ENCODE assay signal across 1 cellular context in the genomic region with DNA sequence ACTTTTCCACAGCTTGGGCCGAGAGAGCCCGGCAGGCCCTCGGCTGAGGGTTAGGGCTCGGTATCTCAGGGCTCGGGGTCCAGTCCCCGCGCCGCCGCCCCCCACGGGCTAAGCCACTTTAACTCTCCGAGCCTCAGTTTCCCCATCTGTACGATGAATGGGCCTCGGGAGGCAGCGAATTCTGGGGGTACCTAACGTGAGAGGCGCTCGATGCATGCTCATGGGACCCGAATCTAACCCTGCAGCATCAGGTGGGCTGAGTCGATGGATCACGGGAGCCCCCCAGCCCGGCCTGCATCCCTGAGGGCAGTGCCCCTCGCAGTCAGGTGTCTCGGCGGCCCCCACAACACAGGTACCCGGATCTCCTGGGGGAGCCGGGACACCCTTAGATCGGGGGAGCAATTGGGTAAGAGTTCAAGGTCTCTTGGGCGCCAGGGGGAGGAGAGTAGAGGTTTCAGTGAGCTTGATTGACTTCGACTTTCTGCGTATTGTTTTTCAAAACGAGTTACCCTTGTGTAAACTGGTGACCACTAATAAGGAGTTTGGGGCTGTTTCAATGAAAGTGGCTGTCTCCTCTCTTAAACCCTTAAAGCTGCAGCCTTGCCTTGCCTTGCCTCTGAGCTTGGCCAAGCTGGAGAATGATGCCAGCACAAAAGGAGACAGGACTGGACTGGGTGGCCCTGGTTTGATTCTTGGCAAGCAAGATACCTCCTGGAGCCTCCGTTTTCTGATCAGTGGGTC.
TF ChIP-seq lines count a peak whose summit lies in the region.

No MANE protein-coding gene starts in this region.

TF ChIP-seq in HepG2, 621 proteins besides CTCF, POLR2A, EP300 and RAD21 (continued from another document and continues in another):
- TF ChIP-seq, protein P1, sequence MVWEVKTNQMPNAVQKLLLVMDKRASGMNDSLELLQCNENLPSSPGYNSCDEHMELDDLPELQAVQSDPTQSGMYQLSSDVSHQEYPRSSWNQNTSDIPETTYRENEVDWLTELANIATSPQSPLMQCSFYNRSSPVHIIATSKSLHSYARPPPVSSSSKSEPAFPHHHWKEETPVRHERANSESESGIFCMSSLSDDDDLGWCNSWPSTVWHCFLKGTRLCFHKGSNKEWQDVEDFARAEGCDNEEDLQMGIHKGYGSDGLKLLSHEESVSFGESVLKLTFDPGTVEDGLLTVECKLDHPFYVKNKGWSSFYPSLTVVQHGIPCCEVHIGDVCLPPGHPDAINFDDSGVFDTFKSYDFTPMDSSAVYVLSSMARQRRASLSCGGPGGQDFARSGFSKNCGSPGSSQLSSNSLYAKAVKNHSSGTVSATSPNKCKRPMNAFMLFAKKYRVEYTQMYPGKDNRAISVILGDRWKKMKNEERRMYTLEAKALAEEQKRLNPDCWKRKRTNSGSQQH (CRISPR knock-in tag; IDR thresholded peaks at IDR 0.05; ENCODE audit: low read depth), result no peak
- TF ChIP-seq, protein P2, sequence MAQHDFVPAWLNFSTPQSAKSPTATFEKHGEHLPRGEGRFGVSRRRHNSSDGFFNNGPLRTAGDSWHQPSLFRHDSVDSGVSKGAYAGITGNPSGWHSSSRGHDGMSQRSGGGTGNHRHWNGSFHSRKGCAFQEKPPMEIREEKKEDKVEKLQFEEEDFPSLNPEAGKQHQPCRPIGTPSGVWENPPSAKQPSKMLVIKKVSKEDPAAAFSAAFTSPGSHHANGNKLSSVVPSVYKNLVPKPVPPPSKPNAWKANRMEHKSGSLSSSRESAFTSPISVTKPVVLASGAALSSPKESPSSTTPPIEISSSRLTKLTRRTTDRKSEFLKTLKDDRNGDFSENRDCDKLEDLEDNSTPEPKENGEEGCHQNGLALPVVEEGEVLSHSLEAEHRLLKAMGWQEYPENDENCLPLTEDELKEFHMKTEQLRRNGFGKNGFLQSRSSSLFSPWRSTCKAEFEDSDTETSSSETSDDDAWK (CRISPR knock-in tag; IDR thresholded peaks at IDR 0.05), result no peak
- TF ChIP-seq ZNF7 (CRISPR knock-in tag; IDR thresholded peaks at IDR 0.05) (no peak), HMGA1 (CRISPR knock-in tag; conservative IDR thresholded peaks at IDR 0.05) (no peak), ZNF598 (CRISPR knock-in tag; IDR thresholded peaks at IDR 0.05; ENCODE audit: borderline replicate concordance) (no peak), SMAD9 (CRISPR knock-in tag; IDR thresholded peaks at IDR 0.05) (no peak), ZNF782 (CRISPR knock-in tag; IDR thresholded peaks at IDR 0.05; ENCODE audit: borderline replicate concordance) (no peak), ZNF232 (CRISPR knock-in tag; IDR thresholded peaks at IDR 0.05; ENCODE audit: borderline replicate concordance) (no peak), ZIK1 (CRISPR knock-in tag; IDR thresholded peaks at IDR 0.05; ENCODE audit: borderline replicate concordance, low read depth) (no peak), MAFK (conservative IDR thresholded peaks at IDR 0.05 in 1 of 2, IDR thresholded peaks at IDR 0.05 in 1 of 2; ENCODE audit: low read length in 2 of 2) (no peak), PAF1 (CRISPR knock-in tag; IDR thresholded peaks at IDR 0.05) (no peak), GPN1 (CRISPR knock-in tag; IDR thresholded peaks at IDR 0.05; ENCODE audit: borderline replicate concordance) (no peak), HNF4G (IDR thresholded peaks at IDR 0.05; ENCODE audit: borderline replicate concordance, low read depth, low read length) (peak; percentile 38; the same call in 1 of the 2 replicates), HNF4G (CRISPR knock-in tag; IDR thresholded peaks at IDR 0.05; ENCODE audit: borderline replicate concordance, low read depth) (no peak), MXI1 (IDR thresholded peaks at IDR 0.05; ENCODE audit: borderline replicate concordance, low read depth, low read length) (no peak), FOXP1 (IDR thresholded peaks at IDR 0.05) (no peak), FOXP1 (CRISPR knock-in tag; IDR thresholded peaks at IDR 0.05) (peak; percentile 23; the same call in 1 of the 2 replicates), ZMYM4 (CRISPR knock-in tag; IDR thresholded peaks at IDR 0.05) (no peak), FOXA3 (CRISPR knock-in tag; IDR thresholded peaks at IDR 0.05) (0 out of 2 replicates have a peak, but pooled peaks have one; percentile 14), ZNF724P (CRISPR knock-in tag; IDR thresholded peaks at IDR 0.05; ENCODE audit: borderline replicate concordance) (no peak), ZNF432 (CRISPR knock-in tag; IDR thresholded peaks at IDR 0.05; ENCODE audit: borderline replicate concordance) (no peak), TRIM24 (CRISPR knock-in tag; IDR thresholded peaks at IDR 0.05) (no peak), GATAD1 (CRISPR knock-in tag; IDR thresholded peaks at IDR 0.05) (no peak), ZNF530 (CRISPR knock-in tag; IDR thresholded peaks at IDR 0.05; ENCODE audit: low read depth) (0 out of 2 replicates have a peak, but pooled peaks have one; percentile 16), MTF2 (CRISPR knock-in tag; IDR thresholded peaks at IDR 0.05; ENCODE audit: borderline replicate concordance) (no peak), ZFYVE20 (CRISPR knock-in tag; IDR thresholded peaks at IDR 0.05; ENCODE audit: borderline replicate concordance, low read depth) (0 out of 2 replicates have a peak, but pooled peaks have one; percentile 60), HNRNPL (IDR thresholded peaks at IDR 0.05; ENCODE audit: low read depth, low read length) (0 out of 2 replicates have a peak, but pooled peaks have one; percentile 20), ZNF746 (CRISPR knock-in tag; IDR thresholded peaks at IDR 0.05) (no peak), ZNF781 (CRISPR knock-in tag; IDR thresholded peaks at IDR 0.05; ENCODE audit: borderline replicate concordance, not compliant biosample characterization) (no peak), NR2C2 (CRISPR knock-in tag; IDR thresholded peaks at IDR 0.05; ENCODE audit: borderline replicate concordance) (no peak)
- TF ChIP-seq, protein P3, sequence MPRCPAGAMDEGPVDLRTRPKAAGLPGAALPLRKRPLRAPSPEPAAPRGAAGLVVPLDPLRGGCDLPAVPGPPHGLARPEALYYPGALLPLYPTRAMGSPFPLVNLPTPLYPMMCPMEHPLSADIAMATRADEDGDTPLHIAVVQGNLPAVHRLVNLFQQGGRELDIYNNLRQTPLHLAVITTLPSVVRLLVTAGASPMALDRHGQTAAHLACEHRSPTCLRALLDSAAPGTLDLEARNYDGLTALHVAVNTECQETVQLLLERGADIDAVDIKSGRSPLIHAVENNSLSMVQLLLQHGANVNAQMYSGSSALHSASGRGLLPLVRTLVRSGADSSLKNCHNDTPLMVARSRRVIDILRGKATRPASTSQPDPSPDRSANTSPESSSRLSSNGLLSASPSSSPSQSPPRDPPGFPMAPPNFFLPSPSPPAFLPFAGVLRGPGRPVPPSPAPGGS (CRISPR knock-in tag; IDR thresholded peaks at IDR 0.05), result no peak
- TF ChIP-seq, protein P4, sequence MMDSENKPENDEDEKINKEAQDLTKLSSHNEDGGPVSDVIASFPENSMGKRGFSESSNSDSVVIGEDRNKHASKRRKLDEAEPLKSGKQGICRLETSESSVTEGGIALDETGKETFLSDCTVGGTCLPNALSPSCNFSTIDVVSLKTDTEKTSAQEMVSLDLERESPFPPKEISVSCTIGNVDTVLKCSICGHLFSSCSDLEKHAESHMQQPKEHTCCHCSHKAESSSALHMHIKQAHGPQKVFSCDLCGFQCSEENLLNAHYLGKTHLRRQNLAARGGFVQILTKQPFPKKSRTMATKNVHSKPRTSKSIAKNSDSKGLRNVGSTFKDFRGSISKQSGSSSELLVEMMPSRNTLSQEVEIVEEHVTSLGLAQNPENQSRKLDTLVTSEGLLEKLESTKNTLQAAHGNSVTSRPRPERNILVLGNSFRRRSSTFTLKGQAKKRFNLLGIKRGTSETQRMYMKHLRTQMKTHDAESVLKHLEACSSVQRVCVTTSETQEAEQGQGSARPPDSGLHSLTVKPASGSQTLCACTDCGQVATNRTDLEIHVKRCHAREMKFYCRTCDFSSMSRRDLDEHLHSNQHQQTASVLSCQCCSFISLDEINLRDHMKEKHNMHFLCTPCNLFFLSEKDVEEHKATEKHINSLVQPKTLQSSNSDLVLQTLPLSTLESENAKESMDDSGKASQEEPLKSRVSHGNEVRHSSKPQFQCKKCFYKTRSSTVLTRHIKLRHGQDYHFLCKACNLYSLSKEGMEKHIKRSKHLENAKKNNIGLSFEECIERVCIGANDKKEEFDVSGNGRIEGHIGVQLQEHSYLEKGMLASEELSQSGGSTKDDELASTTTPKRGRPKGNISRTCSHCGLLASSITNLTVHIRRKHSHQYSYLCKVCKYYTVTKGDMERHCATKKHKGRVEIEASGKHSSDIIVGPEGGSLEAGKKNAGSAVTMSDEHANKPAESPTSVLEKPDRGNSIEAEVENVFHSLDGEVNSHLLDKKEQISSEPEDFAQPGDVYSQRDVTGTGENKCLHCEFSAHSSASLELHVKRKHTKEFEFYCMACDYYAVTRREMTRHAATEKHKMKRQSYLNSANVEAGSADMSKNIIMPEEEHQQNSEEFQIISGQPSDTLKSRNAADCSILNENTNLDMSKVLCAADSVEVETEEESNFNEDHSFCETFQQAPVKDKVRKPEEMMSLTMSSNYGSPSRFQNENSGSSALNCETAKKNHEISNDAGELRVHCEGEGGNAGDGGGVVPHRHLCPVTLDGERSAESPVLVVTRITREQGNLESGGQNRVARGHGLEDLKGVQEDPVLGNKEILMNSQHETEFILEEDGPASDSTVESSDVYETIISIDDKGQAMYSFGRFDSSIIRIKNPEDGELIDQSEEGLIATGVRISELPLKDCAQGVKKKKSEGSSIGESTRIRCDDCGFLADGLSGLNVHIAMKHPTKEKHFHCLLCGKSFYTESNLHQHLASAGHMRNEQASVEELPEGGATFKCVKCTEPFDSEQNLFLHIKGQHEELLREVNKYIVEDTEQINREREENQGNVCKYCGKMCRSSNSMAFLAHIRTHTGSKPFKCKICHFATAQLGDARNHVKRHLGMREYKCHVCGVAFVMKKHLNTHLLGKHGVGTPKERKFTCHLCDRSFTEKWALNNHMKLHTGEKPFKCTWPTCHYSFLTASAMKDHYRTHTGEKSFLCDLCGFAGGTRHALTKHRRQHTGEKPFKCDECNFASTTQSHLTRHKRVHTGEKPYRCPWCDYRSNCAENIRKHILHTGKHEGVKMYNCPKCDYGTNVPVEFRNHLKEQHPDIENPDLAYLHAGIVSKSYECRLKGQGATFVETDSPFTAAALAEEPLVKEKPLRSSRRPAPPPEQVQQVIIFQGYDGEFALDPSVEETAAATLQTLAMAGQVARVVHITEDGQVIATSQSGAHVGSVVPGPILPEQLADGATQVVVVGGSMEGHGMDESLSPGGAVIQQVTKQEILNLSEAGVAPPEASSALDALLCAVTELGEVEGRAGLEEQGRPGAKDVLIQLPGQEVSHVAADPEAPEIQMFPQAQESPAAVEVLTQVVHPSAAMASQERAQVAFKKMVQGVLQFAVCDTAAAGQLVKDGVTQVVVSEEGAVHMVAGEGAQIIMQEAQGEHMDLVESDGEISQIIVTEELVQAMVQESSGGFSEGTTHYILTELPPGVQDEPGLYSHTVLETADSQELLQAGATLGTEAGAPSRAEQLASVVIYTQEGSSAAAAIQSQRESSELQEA (CRISPR knock-in tag; IDR thresholded peaks at IDR 0.05; ENCODE audit: not compliant biosample characterization), result no peak
- TF ChIP-seq, protein P5, sequence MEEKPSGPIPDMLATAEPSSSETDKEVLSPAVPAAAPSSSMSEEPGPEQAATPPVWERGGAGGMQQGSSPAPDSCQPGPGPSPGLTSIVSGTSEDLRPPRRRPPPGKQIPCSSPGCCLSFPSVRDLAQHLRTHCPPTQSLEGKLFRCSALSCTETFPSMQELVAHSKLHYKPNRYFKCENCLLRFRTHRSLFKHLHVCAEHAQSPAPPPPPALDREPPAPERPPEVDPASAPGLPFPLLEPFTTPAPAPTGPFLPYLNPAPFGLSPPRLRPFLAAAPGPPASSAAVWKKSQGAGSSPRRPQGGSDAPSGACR (CRISPR knock-in tag; IDR thresholded peaks at IDR 0.05), result no peak
- TF ChIP-seq, protein P6, sequence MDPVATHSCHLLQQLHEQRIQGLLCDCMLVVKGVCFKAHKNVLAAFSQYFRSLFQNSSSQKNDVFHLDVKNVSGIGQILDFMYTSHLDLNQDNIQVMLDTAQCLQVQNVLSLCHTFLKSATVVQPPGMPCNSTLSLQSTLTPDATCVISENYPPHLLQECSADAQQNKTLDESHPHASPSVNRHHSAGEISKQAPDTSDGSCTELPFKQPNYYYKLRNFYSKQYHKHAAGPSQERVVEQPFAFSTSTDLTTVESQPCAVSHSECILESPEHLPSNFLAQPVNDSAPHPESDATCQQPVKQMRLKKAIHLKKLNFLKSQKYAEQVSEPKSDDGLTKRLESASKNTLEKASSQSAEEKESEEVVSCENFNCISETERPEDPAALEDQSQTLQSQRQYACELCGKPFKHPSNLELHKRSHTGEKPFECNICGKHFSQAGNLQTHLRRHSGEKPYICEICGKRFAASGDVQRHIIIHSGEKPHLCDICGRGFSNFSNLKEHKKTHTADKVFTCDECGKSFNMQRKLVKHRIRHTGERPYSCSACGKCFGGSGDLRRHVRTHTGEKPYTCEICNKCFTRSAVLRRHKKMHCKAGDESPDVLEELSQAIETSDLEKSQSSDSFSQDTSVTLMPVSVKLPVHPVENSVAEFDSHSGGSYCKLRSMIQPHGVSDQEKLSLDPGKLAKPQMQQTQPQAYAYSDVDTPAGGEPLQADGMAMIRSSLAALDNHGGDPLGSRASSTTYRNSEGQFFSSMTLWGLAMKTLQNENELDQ (CRISPR knock-in tag; IDR thresholded peaks at IDR 0.05; ENCODE audit: borderline replicate concordance), result no peak
- TF ChIP-seq, protein P7, sequence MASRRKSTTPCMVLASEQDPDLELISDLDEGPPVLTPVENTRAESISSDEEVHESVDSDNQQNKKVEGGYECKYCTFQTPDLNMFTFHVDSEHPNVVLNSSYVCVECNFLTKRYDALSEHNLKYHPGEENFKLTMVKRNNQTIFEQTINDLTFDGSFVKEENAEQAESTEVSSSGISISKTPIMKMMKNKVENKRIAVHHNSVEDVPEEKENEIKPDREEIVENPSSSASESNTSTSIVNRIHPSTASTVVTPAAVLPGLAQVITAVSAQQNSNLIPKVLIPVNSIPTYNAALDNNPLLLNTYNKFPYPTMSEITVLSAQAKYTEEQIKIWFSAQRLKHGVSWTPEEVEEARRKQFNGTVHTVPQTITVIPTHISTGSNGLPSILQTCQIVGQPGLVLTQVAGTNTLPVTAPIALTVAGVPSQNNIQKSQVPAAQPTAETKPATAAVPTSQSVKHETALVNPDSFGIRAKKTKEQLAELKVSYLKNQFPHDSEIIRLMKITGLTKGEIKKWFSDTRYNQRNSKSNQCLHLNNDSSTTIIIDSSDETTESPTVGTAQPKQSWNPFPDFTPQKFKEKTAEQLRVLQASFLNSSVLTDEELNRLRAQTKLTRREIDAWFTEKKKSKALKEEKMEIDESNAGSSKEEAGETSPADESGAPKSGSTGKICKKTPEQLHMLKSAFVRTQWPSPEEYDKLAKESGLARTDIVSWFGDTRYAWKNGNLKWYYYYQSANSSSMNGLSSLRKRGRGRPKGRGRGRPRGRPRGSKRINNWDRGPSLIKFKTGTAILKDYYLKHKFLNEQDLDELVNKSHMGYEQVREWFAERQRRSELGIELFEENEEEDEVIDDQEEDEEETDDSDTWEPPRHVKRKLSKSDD (CRISPR knock-in tag; IDR thresholded peaks at IDR 0.05; ENCODE audit: low read depth), result no peak
- TF ChIP-seq, protein P8, sequence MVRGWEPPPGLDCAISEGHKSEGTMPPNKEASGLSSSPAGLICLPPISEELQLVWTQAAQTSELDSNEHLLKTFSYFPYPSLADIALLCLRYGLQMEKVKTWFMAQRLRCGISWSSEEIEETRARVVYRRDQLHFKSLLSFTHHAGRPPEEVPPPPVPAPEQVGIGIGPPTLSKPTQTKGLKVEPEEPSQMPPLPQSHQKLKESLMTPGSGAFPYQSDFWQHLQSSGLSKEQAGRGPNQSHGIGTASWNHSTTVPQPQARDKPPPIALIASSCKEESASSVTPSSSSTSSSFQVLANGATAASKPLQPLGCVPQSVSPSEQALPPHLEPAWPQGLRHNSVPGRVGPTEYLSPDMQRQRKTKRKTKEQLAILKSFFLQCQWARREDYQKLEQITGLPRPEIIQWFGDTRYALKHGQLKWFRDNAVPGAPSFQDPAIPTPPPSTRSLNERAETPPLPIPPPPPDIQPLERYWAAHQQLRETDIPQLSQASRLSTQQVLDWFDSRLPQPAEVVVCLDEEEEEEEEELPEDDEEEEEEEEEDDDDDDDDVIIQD (CRISPR knock-in tag; IDR thresholded peaks at IDR 0.05; ENCODE audit: low read depth), result no peak
